ENCODE assay signal across 27 cellular contexts in genomic region chr4:113874480-113874879, GRCh38.
"Had no signal": no experiment of that assay in that cellular context is flagged by ENCODE, and none has a peak within 500 bp of the region (broad histone marks: within the 10 kb centered on the region; RNA-seq: fewer than 3 reads in every experiment).

No MANE protein-coding gene starts in this region.

- H3K4me1 ChIP-seq: stomach, suprapubic skin, testis, thyroid gland, tibial nerve, transverse colon, upper lobe of left lung, upper lobe of right lung, uterus, vagina had no signal

- FAIRE-seq: urothelium cell line had no signal

- H3K27ac ChIP-seq: stomach, suprapubic skin, testis, thoracic aorta, thyroid gland, tibial artery, tibial nerve, transverse colon, upper lobe of left lung, upper lobe of right lung, uterus, vagina had no signal

- H3K4me3 ChIP-seq: stomach, suprapubic skin, testis, thoracic aorta, thyroid gland, tibial artery, tibial nerve, transverse colon, upper lobe of left lung, upper lobe of right lung, uterus, vagina had no signal

- DNase-seq: stimulated activated CD4-positive, alpha-beta T cell treated with anti-CD3 and anti-CD28 coated beads, Interleukin-2, amount 100 ng/mL, for 48 hours; stimulated activated CD4-positive, alpha-beta T cell treated with anti-CD3 and anti-CD28 coated beads, Interleukin-4, amount 100 ng/mL, for 1 hour; stimulated activated CD4-positive, alpha-beta T cell treated with anti-CD3 and anti-CD28 coated beads, Interleukin-4, amount 100 ng/mL, for 24 hours; stimulated activated CD4-positive, alpha-beta T cell treated with anti-CD3 and anti-CD28 coated beads, Interleukin-4, amount 100 ng/mL, for 4 hours; stimulated activated CD8-positive, alpha-beta memory T cell treated with anti-CD3 and anti-CD28 coated beads, Interleukin-4, amount 100 ng/mL, for 48 hours; stimulated activated naive B cell treated with anti-CD40 and anti-IgM and Interleukin-4, amounts not matched to agents 10 μg/mL and 1 μg/mL and 100 μg/mL, for 72 hours; stimulated activated naive CD4-positive, alpha-beta T cell; stimulated activated naive CD4-positive, alpha-beta T cell treated with Interleukin-2 at 50 U/mL for 16 hours; stimulated activated naive CD8-positive, alpha-beta T cell treated with anti-CD3 and anti-CD28 coated beads, Interleukin-15, amount 100 ng/mL, for 72 hours; stimulated activated naive CD8-positive, alpha-beta T cell treated with anti-CD3 and anti-CD28 coated beads, Interleukin-15, Interleukin-2, amounts not matched to agents 100 U/mL and 50 U/mL, for 24 hours; stomach; substantia nigra; testis; thyroid gland; tibial artery; transverse colon; trophoblast cell; upper lobe of left lung; upper lobe of right lung; uterus had no signal

- ATAC-seq: stimulated activated effector memory CD8-positive, alpha-beta T cell treated with anti-CD3 and anti-CD28 coated beads, Interleukin-12 subunit alpha, Interleukin-12 subunit beta, amount 100 ng/mL, for 72 hours; stimulated activated memory B cell treated with anti-CD40 and anti-IgM and Interleukin-4, amounts not matched to agents 10 μg/mL and 1 μg/mL and 100 μg/mL, for 72 hours; stimulated activated naive B cell treated with anti-CD40 and anti-IgM and Interleukin-4, amounts not matched to agents 10 μg/mL and 1 μg/mL and 100 μg/mL, for 72 hours; stimulated activated naive CD8-positive, alpha-beta T cell treated with anti-CD3 and anti-CD28 coated beads, Interleukin-15, amount 100 ng/mL, for 72 hours; stimulated activated naive CD8-positive, alpha-beta T cell treated with anti-CD3 and anti-CD28 coated beads, Interleukin-15, Interleukin-2, amounts not matched to agents 100 U/mL and 50 U/mL, for 24 hours; upper lobe of right lung had no signal

- H3K36me3 ChIP-seq: stomach, suprapubic skin, thoracic aorta, thyroid gland, tibial artery, tibial nerve, transverse colon, upper lobe of left lung, upper lobe of right lung, uterus, vagina had no signal

- H3K9me3 ChIP-seq: stomach, suprapubic skin, testis, thoracic aorta, thyroid gland, tibial artery, tibial nerve, transverse colon, upper lobe of left lung, upper lobe of right lung, uterus, vagina had no signal

- H3K27me3 ChIP-seq: stomach, suprapubic skin, testis, thyroid gland, tibial artery, tibial nerve, transverse colon, upper lobe of left lung, upper lobe of right lung, uterus, vagina had no signal
